ENCODE assay signal across 6 cellular contexts in genomic region chr1:88179943-88180342, GRCh38.
"Had no signal": no experiment of that assay in that cellular context is flagged by ENCODE, and none has a peak within 500 bp of the region (broad histone marks: within the 10 kb centered on the region; RNA-seq: fewer than 3 reads in every experiment).

No MANE protein-coding gene starts in this region.

- H3K4me3 ChIP-seq: colonic mucosa, heart left ventricle, spleen, thoracic aorta, transverse colon had no signal

- DNase-seq: natural killer cell had no signal

- H3K4me1 ChIP-seq: colonic mucosa, heart left ventricle, spleen had no signal

- H3K36me3 ChIP-seq: colonic mucosa, heart left ventricle, spleen, thoracic aorta, transverse colon had no signal

- H3K27ac ChIP-seq: colonic mucosa, heart left ventricle, spleen, thoracic aorta, transverse colon had no signal

- H3K9me3 ChIP-seq: colonic mucosa, heart left ventricle, spleen, thoracic aorta, transverse colon had no signal

- H3K27me3 ChIP-seq: colonic mucosa, heart left ventricle, spleen, transverse colon had no signal
